In genomic region chr2:75326645-75327044, GRCh38 we compare ENCODE assay signal across 27 cellular contexts.
"Had no signal": no experiment of that assay in that cellular context is flagged by ENCODE, and none has a peak within 500 bp of the region (broad histone marks: within the 10 kb centered on the region; RNA-seq: fewer than 3 reads in every experiment).

No MANE protein-coding gene starts in this region.

- H3K4me3 ChIP-seq: dorsolateral prefrontal cortex, gastroesophageal sphincter, heart left ventricle, hepatocyte, lung, ovary, psoas muscle, sigmoid colon, spleen, suprapubic skin, transverse colon, upper lobe of right lung, uterus had no signal

- H3K4me3 Mint-ChIP-seq: naive thymus-derived CD4-positive, alpha-beta T cell; nephron; stimulated activated naive CD8-positive, alpha-beta T cell treated with anti-CD3 and anti-CD28 coated beads, Interleukin-15, amount 100 ng/mL, for 72 hours had no signal

- H2AFZ ChIP-seq: hepatocyte had no signal

- H3K4me1 ChIP-seq: gastroesophageal sphincter, psoas muscle, sigmoid colon, spleen, suprapubic skin, transverse colon, upper lobe of right lung, uterus had no signal

- H3K27me3 Mint-ChIP-seq: stimulated activated naive CD8-positive, alpha-beta T cell treated with anti-CD3 and anti-CD28 coated beads, Interleukin-15, amount 100 ng/mL, for 72 hours had no signal

- ATAC-seq: gastroesophageal sphincter; heart left ventricle; left lobe of liver; naive thymus-derived CD4-positive, alpha-beta T cell; psoas muscle; right cardiac atrium; stimulated activated naive CD8-positive, alpha-beta T cell treated with anti-CD3 and anti-CD28 coated beads, Interleukin-15, amount 100 ng/mL, for 72 hours; upper lobe of right lung had no signal

- H3K27ac ChIP-seq: dorsolateral prefrontal cortex, gastroesophageal sphincter, heart left ventricle, hepatocyte, ovary, psoas muscle, sigmoid colon, spleen, suprapubic skin, transverse colon, upper lobe of right lung, uterus had no signal

- DNase-seq: dorsolateral prefrontal cortex; effector CD4-positive, alpha-beta T cell; foreskin fibroblast; heart left ventricle; kidney; mesenchymal stem cell; midbrain; naive thymus-derived CD4-positive, alpha-beta T cell; nucleus accumbens; ovary; posterior cingulate gyrus; psoas muscle; right cardiac atrium; sigmoid colon; spleen; stimulated activated CD4-positive, alpha-beta T cell treated with anti-CD3 and anti-CD28 coated beads, Interleukin-4, amount 100 ng/mL, for 4 hours; stimulated activated naive CD4-positive, alpha-beta T cell; stimulated activated naive CD8-positive, alpha-beta T cell treated with anti-CD3 and anti-CD28 coated beads, Interleukin-15, amount 100 ng/mL, for 72 hours; transverse colon; upper lobe of right lung; uterus had no signal

- H3K36me3 ChIP-seq: gastroesophageal sphincter, heart left ventricle, ovary, sigmoid colon, spleen, suprapubic skin, transverse colon, upper lobe of right lung, uterus had no signal

- H3K9me3 ChIP-seq: gastroesophageal sphincter, heart left ventricle, ovary, psoas muscle, sigmoid colon, spleen, suprapubic skin, transverse colon, upper lobe of right lung, uterus had no signal

- H3K79me2 ChIP-seq: hepatocyte had no signal

- H3K4me2 ChIP-seq: hepatocyte had no signal

- H3K4me1 Mint-ChIP-seq: stimulated activated naive CD8-positive, alpha-beta T cell treated with anti-CD3 and anti-CD28 coated beads, Interleukin-15, amount 100 ng/mL, for 72 hours had no signal

- H3K27me3 ChIP-seq: gastroesophageal sphincter, heart left ventricle, hepatocyte, ovary, sigmoid colon, spleen, suprapubic skin, transverse colon, upper lobe of right lung, uterus had no signal

- H3K27ac Mint-ChIP-seq: naive thymus-derived CD4-positive, alpha-beta T cell; stimulated activated naive CD8-positive, alpha-beta T cell treated with anti-CD3 and anti-CD28 coated beads, Interleukin-15, amount 100 ng/mL, for 72 hours had no signal
